1 cellular context compared by ENCODE assay signal in the genomic region with DNA sequence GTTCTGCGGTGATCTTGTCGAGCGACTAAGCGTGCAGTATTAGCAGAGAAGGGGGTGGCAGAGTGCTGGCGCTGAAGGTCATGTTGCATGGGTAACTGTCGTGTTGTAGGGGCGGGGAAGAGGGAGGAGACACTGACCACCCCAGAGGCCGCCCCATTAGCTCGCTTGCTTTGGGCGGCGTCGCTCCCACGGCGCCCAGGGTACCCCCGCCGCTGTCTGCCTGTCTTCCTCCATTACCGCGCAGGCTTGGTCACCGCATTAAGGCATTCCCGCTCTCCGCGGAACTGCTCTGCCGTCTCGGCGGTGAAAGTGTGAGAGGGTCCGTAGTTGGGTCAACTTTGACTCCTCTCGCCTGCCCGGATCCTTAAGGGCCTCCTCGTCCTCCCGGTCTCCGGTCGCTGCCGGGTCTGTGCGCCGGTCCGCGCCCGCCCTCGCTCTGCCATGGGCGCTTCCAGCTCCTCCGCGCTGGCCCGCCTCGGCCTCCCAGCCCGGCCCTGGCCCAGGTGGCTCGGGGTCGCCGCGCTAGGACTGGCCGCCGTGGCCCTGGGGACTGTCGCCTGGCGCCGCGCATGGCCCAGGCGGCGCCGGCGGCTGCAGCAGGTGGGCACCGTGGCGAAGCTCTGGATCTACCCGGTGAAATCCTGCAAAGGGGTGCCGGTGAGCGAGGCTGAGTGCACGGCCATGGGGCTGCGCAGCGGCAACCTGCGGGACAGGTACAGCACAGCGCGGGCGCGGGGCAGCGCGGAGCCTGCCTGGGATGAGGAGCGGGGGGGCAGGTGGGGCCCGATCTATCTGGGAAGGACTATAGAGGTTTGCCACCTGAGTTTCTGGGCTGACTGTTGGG.
TF ChIP-seq lines count a peak whose summit lies in the region.

Gene MTARC2, plus strand, starts transcription at position 232 of the 844 bp plus-strand sequence. Its CDS starts 210 bp downstream, at position 442.

TF ChIP-seq in HEK293, 187 proteins besides CTCF, POLR2A, EP300 and RAD21 (continued from another document):
- TF ChIP-seq, protein P1, sequence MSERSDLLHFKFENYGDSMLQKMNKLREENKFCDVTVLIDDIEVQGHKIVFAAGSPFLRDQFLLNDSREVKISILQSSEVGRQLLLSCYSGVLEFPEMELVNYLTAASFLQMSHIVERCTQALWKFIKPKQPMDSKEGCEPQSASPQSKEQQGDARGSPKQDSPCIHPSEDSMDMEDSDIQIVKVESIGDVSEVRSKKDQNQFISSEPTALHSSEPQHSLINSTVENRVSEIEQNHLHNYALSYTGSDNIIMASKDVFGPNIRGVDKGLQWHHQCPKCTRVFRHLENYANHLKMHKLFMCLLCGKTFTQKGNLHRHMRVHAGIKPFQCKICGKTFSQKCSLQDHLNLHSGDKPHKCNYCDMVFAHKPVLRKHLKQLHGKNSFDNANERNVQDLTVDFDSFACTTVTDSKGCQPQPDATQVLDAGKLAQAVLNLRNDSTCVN (tag by site-specific recombination; optimal IDR thresholded peaks at IDR 0.05), result peak; percentile 75
- TF ChIP-seq ZNF610 (tag by site-specific recombination; IDR thresholded peaks at IDR 0.05; ENCODE audit: borderline replicate concordance) (peak; percentile 71; the same call in 1 of the 2 replicates), HOXD13 (CRISPR knock-in tag; IDR thresholded peaks at IDR 0.05; ENCODE audit: borderline replicate concordance) (0 out of 2 replicates have a peak, but pooled peaks have one; percentile 39), ZNF366 (tag by site-specific recombination; conservative IDR thresholded peaks at IDR 0.05) (peak; percentile 79), ZFHX2 (tag by site-specific recombination; conservative IDR thresholded peaks at IDR 0.05) (peak; percentile 66), YY2 (tag by site-specific recombination; IDR thresholded peaks at IDR 0.05) (peak; percentile 57; the same call in 1 of the 2 replicates), ZNF146 (tag by site-specific recombination; IDR thresholded peaks at IDR 0.05) (no peak), ZNF10 (tag by site-specific recombination; IDR thresholded peaks at IDR 0.05) (no peak), ZNF645 (tag by site-specific recombination; IDR thresholded peaks at IDR 0.05) (no peak), ZNF449 (tag by site-specific recombination; IDR thresholded peaks at IDR 0.05) (no peak), INSM2 (tag by site-specific recombination; IDR thresholded peaks at IDR 0.05) (no peak), ZEB2 (tag by site-specific recombination; IDR thresholded peaks at IDR 0.05) (peak; percentile 74; the same call in 1 of the 2 replicates), ZNF747 (tag by site-specific recombination; IDR thresholded peaks at IDR 0.05) (no peak), ZFP41 (tag by site-specific recombination; IDR thresholded peaks at IDR 0.05; ENCODE audit: borderline replicate concordance) (no peak), ZBTB1 (tag by site-specific recombination; IDR thresholded peaks at IDR 0.05) (no peak), ZNF621 (tag by site-specific recombination; IDR thresholded peaks at IDR 0.05) (no peak), ZNF76 (tag by site-specific recombination; IDR thresholded peaks at IDR 0.05; ENCODE audit: borderline replicate concordance, low read depth) (peak; percentile 50; the same call in 1 of the 2 replicates), ZNF560 (tag by site-specific recombination; IDR thresholded peaks at IDR 0.05; ENCODE audit: borderline replicate concordance) (no peak), ZNF623 (tag by site-specific recombination; IDR thresholded peaks at IDR 0.05) (no peak), PRDM2 (tag by site-specific recombination; IDR thresholded peaks at IDR 0.05; ENCODE audit: borderline replicate concordance) (no peak), EGR2 (tag by site-specific recombination; IDR thresholded peaks at IDR 0.05; ENCODE audit: low read depth) (peak; percentile 43), ZFP3 (tag by site-specific recombination; IDR thresholded peaks at IDR 0.05; ENCODE audit: low read depth) (no peak), TSHZ1 (tag by site-specific recombination; IDR thresholded peaks at IDR 0.05; ENCODE audit: borderline replicate concordance) (no peak), ZNF335 (tag by site-specific recombination; conservative IDR thresholded peaks at IDR 0.05) (peak; percentile 79), ZNF404 (tag by site-specific recombination; IDR thresholded peaks at IDR 0.05) (no peak), GLIS2 (tag by site-specific recombination; IDR thresholded peaks at IDR 0.05) (peak; percentile 93), ZNF184 (tag by site-specific recombination; IDR thresholded peaks at IDR 0.05) (no peak), ZNF843 (tag by site-specific recombination; IDR thresholded peaks at IDR 0.05) (no peak; the same call in 1 of the 2 replicates), MZF1 (tag by site-specific recombination; IDR thresholded peaks at IDR 0.05; ENCODE audit: borderline replicate concordance) (no peak), ZNF2 (tag by site-specific recombination; IDR thresholded peaks at IDR 0.05) (peak; percentile 62; the same call in 1 of the 2 replicates), ZBTB8A (tag by site-specific recombination; IDR thresholded peaks at IDR 0.05) (peak; percentile 88), ZNF394 (tag by site-specific recombination; IDR thresholded peaks at IDR 0.05; ENCODE audit: borderline replicate concordance) (no peak), ZNF561 (tag by site-specific recombination; IDR thresholded peaks at IDR 0.05; ENCODE audit: borderline replicate concordance) (0 out of 2 replicates have a peak, but pooled peaks have one; percentile 17), FEZF1 (tag by site-specific recombination; IDR thresholded peaks at IDR 0.05) (0 out of 2 replicates have a peak, but pooled peaks have one; percentile 6), ZNF138 (tag by site-specific recombination; IDR thresholded peaks at IDR 0.05; ENCODE audit: borderline replicate concordance) (no peak), ZNF112 (tag by site-specific recombination; IDR thresholded peaks at IDR 0.05) (no peak)
- TF ChIP-seq, protein P2, sequence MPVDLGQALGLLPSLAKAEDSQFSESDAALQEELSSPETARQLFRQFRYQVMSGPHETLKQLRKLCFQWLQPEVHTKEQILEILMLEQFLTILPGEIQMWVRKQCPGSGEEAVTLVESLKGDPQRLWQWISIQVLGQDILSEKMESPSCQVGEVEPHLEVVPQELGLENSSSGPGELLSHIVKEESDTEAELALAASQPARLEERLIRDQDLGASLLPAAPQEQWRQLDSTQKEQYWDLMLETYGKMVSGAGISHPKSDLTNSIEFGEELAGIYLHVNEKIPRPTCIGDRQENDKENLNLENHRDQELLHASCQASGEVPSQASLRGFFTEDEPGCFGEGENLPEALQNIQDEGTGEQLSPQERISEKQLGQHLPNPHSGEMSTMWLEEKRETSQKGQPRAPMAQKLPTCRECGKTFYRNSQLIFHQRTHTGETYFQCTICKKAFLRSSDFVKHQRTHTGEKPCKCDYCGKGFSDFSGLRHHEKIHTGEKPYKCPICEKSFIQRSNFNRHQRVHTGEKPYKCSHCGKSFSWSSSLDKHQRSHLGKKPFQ (tag by site-specific recombination; IDR thresholded peaks at IDR 0.05), result no peak
